Comparison of ENCODE assay signal across 8 cellular contexts in genomic region chr4:40749717-40750460, GRCh38.
DNase-seq lines count a peak whose midpoint lies in the region; ATAC-seq and TF ChIP-seq lines count a peak whose summit lies in the region.

A gene with protein sequence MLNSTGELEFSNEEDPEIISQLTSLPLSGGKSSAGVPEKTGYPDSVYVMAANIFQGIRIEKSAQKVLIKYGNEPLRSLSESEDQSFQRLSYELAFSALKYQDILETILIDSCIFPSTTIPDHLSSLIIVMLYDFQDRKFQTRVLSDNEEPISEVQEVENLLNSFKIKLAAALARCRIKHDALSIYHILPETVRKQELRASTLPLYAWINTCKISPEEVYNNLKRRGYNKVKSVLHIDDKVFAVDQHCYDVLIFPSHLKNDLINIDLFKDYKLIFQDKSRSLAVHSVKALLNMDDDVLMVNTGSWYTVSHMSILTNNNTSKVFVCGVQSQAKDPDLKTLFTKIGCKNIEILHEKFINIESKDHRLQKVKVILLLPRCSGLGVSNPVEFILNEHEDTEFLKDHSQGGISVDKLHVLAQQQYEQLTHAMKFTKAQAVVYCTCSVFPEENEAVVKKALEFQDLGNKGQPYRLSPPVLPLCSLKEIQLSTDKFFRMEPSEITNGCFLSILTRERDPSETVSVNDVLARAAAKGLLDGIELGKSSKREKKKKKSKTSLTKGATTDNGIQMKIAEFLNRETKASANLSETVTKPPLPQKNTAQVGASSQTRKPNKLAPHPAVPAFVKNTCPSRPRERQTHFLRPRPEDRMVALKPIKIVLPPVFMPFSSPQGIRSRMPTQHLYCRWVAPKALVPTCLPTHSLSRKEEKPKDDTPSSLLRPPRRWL (plus strand): TSS chr4:40749955. CDS start chr4:40750694, 739 bp downstream.

- peak within 1 kb of the TSS; percentile 52 for H3K4me3 ChIP-seq in brain microvascular endothelial cell (ENCODE audit: low read depth, low read length)

- in situ Hi-C loops in brain microvascular endothelial cell (cut with HindIII; ENCODE audit: low pct_ligation_motif_present, low sequenced_read_pairs), result no loop called here

- peaks cover 25% of the 10 kb centered on the region for H3K27me3 ChIP-seq in brain microvascular endothelial cell (replicated peaks)
- H3K27me3 ChIP-seq in layer of hippocampus (ENCODE audit: control insufficient read depth, insufficient read depth, low read length), result no peaks in the 10 kb centered on the region

- H3K27ac ChIP-seq in brain microvascular endothelial cell (no peak within 1 kb of the TSS), layer of hippocampus (ENCODE audit: low read depth, low read length) (peak within 1 kb of the TSS; percentile 18)

- DNase-seq in ELR (ENCODE audit: low read depth) (peak; percentile 16), NCI-H774 (lab: John Stamatoyannopoulos, UW) (peak; percentile 85), brain microvascular endothelial cell (no peak), erythroblast (lab: John Stamatoyannopoulos, UW) (no peak)
- DNase-seq in stimulated activated CD4-positive, alpha-beta T cell treated with anti-CD3 and anti-CD28 coated beads, Interleukin-4, amount 100 ng/mL, for 24 hours, result peak; percentile 8

- ATAC-seq in HG02884 (IDR thresholded peaks at IDR 0.05; ENCODE audit: unreplicated experiment) (peak; percentile 47), GM21717 (IDR thresholded peaks at IDR 0.05; ENCODE audit: unreplicated experiment) (no peak)

- no peak for TF ChIP-seq POLR2A in erythroblast (IDR thresholded peaks at IDR 0.05; ENCODE audit: low read length)

- TF ChIP-seq CTCF in brain microvascular endothelial cell (IDR thresholded peaks at IDR 0.05; ENCODE audit: low read depth, low read length, missing control alignments), result no peak

- H3K36me3 ChIP-seq in brain microvascular endothelial cell (replicated peaks), result no peaks in the 10 kb centered on the region

Comparison
In these comparisons a context has a peak if more than half of its experiments do, and no peak if none do; other contexts are left out.
1. DNase-seq: peak in ELR (single experiment), NCI-H774 (single experiment) and stimulated activated CD4-positive, alpha-beta T cell treated with anti-CD3 and anti-CD28 coated beads, Interleukin-4, amount 100 ng/mL, for 24 hours (single experiment); none in brain microvascular endothelial cell (single experiment) and erythroblast (0 of 2).